ENCODE assay signal across 7 cellular contexts in the genomic region with DNA sequence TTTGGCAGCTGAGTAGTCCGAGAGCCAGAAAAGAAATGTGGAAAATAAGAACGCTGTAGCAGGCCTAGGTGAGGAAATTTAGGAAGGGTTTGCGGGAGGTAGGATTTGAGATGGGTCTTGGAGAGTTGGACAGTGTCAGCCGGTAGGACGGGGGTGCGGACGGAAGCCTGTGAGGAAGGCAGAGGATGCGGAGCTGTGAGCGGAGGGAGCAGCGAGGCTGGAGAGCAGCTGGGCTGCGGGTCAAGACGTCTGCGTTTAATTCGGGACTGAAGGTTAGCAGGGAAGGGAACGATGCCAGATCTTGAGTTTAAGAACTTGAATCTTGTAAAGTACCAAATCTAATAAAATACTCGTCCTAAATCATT. TPM values are rescaled to one million over a fixed set of nuclear protein-coding genes. Genes with fewer than 3 reads are reported as not detected.
DNase-seq lines count a peak whose midpoint lies in the region; ATAC-seq, FAIRE-seq and TF ChIP-seq lines count a peak whose summit lies in the region.
"Had no signal": no experiment of that assay in that cellular context is flagged by ENCODE, and none has a peak within 500 bp of the region (broad histone marks: within the 10 kb centered on the region; RNA-seq: fewer than 3 reads in every experiment).

No MANE protein-coding gene starts in this region.

- H3K36me3 Mint-ChIP-seq in T-cell, result peaks cover 12% of the 10 kb centered on the region

- peak overlapping the region; percentile 41 to 84 for H3K27ac Mint-ChIP-seq in T-cell

- dilution Hi-C loops in keratinocyte (cut with MboI; ENCODE audit: extremely low pct_ligation_motif_present, low sequenced_read_pairs), result no loop called here

- no peaks in the 10 kb centered on the region for H3K27me3 Mint-ChIP-seq in T-cell

- H3K4me3 ChIP-seq in AG04450 (ENCODE audit: low read depth, low read length) (peak overlapping the region; percentile 70), keratinocyte (ENCODE audit: control insufficient read depth in 2 of 3, extremely low read depth in 1 of 3, insufficient read depth in 2 of 3, low read depth in 1 of 3, low read length in 3 of 3) (peak overlapping the region; percentile 37 to 85 (median 65))

- peak overlapping the region; percentile 61 for H3K9ac ChIP-seq in keratinocyte (ENCODE audit: control insufficient read depth, extremely low read depth, insufficient read depth, low read length)

- POLR2A ChIA-PET in AG04450 (lab: Yijun Ruan, JAX) (interaction anchor here (0.6 to 1.0 kb wide), 4 partner anchors 8 to 154 kb away, joined by 3 to 12 read pairs (median 4); a partner anchor contains a TSS), T-cell (lab: Charles Lee) (interaction anchor here in 1 of 2 donors (1.1 kb wide), 1 partner anchor 150 kb away, joined by 3 read pairs; no protein-coding TSS in a partner anchor)

- peak overlapping the region; percentile 92 for H3K4me2 ChIP-seq in keratinocyte (ENCODE audit: control insufficient read depth, extremely low read depth, insufficient read depth, low read depth, low read length)

- peaks cover 2% of the 10 kb centered on the region for H4K20me1 ChIP-seq in keratinocyte (ENCODE audit: control insufficient read depth, extremely low read depth, insufficient read depth, low read length)

- peaks cover 12% of the 10 kb centered on the region for H3K4me1 ChIP-seq in keratinocyte (ENCODE audit: control insufficient read depth, extremely low read depth, insufficient read depth, low read length)
- H3K4me1 ChIP-seq: foreskin keratinocyte had no signal

- H3K9me1 ChIP-seq in keratinocyte (ENCODE audit: control insufficient read depth, extremely low read depth, insufficient read depth, low read length), result no peaks in the 10 kb centered on the region

- H3K9me3 Mint-ChIP-seq in T-cell, result no peaks in the 10 kb centered on the region

- TF ChIP-seq CTCF in AG04450 (IDR thresholded peaks at IDR 0.05; ENCODE audit: low read depth, low read length) (no peak), keratinocyte (optimal IDR thresholded peaks at IDR 0.05 in 1 of 3, IDR thresholded peaks at IDR 0.05 in 1 of 3, conservative IDR thresholded peaks at IDR 0.05 in 1 of 3; ENCODE audit: extremely low read depth in 1 of 3, insufficient read depth in 2 of 3, low read length in 3 of 3) (no peak)

- CTCF ChIA-PET in AG04450 (lab: Charles Lee), result interaction anchor here (1.1 to 5.5 kb wide), 3 partner anchors 21 to 79 kb away, joined by 4 to 43 read pairs (median 4); no protein-coding TSS in a partner anchor
- CTCF ChIA-PET in T-cell (lab: Charles Lee), result interaction anchor here (0.5 to 1.4 kb wide), 3 partner anchors 19 to 1051 kb away, joined by 3 to 5 read pairs (median 4); no protein-coding TSS in a partner anchor

- H3K4me3 Mint-ChIP-seq in T-cell, result peak overlapping the region; percentile 61 to 96 (median 65)

- ATAC-seq in T-cell (replicated peaks in 1 of 4) (no peak), GM19463 (IDR thresholded peaks at IDR 0.05; ENCODE audit: unreplicated experiment) (no peak), GM18867 (IDR thresholded peaks at IDR 0.05; ENCODE audit: unreplicated experiment) (no peak)

- H2AFZ ChIP-seq in keratinocyte (ENCODE audit: control insufficient read depth, low read length), result peak overlapping the region; percentile 42

- DNase-seq in AG04450 (ENCODE audit: low read depth, low spot score) (no peak), T-cell (no peak), keratinocyte (ENCODE audit: low read depth, low spot score) (no peak)
- no peak for DNase-seq in activated CD4-positive, alpha-beta T cell treated with anti-CD3 and anti-CD28 coated beads for 1 hour

- H3K4me1 Mint-ChIP-seq in T-cell, result peaks cover 14 to 21% (median 18%) of the 10 kb centered on the region in 3 donors

- no peak for FAIRE-seq in keratinocyte (lab: Jason Lieb, UNC)

- H3K9me3 ChIP-seq in AG04450 (ENCODE audit: control insufficient read depth, insufficient read depth, low read length) (no peaks in the 10 kb centered on the region; the same call in 1 of the 2 replicates), keratinocyte (ENCODE audit: control insufficient read depth, low read depth, low read length) (no peaks in the 10 kb centered on the region)

- peak overlapping the region; percentile 65 for H3K27ac ChIP-seq in AG04450 (ENCODE audit: low read depth, low read length)
- no peak overlapping the region for H3K27ac ChIP-seq in keratinocyte (ENCODE audit: control insufficient read depth, insufficient read depth, low read length)
- H3K27ac ChIP-seq: foreskin keratinocyte had no signal

- H3K79me2 ChIP-seq in keratinocyte (ENCODE audit: control insufficient read depth, insufficient read depth, low read length), result no peaks in the 10 kb centered on the region

- H3K36me3 ChIP-seq in keratinocyte (ENCODE audit: control insufficient read depth in 2 of 2, extremely low read depth in 1 of 2, insufficient read depth in 2 of 2, low read length in 2 of 2), result peaks cover 14 to 15% of the 10 kb centered on the region in 2 experiments

- H3K27me3 ChIP-seq in AG04450 (ENCODE audit: control insufficient read depth, insufficient read depth, low read length) (peaks cover 24% of the 10 kb centered on the region), keratinocyte (ENCODE audit: control insufficient read depth, extremely low read depth, insufficient read depth, low read length) (peaks cover 19% of the 10 kb centered on the region)

RNA-seq across cellular contexts. Expression of a gene that starts 0.7 kb away (rescaled TPM):
- 0.07 and 0.11 TPM in 2 replicates for polyA plus RNA-seq in AG04450 (2011; rRNA removed)
- polyA minus RNA-seq in AG04450 (2011; rRNA and poly(A)+ RNA removed), result not detected in 2 replicates
- total RNA-seq in T-cell, result 1 to 10 TPM in 2 of 5 donors, under 1 TPM in 3; 0.48 to 1.3 (median 0.92) TPM
- 0.04 to 0.05 TPM in 2 of 3 replicates, not detected in the other for polyA plus RNA-seq in keratinocyte
- 0.56 TPM for polyA plus RNA-seq in keratinocyte (2011; ENCODE audit: low read depth)
- polyA plus RNA-seq in keratinocyte (2011; cell fraction: cytosol; rRNA removed), result 0.05 TPM in 1 of 2 replicates, not detected in the other
- polyA plus RNA-seq in keratinocyte (2011; cell fraction: nucleus; rRNA removed), result 0.23 and 0.32 TPM in 2 replicates
- polyA plus RNA-seq in keratinocyte (2012; ENCODE audit: low replicate concordance), result 0.05 and 0.23 TPM in 2 replicates
- polyA minus RNA-seq in keratinocyte, result not detected in 3 replicates
- polyA minus RNA-seq in keratinocyte (2011; cell fraction: cytosol; rRNA and poly(A)+ RNA removed), result not detected
- polyA minus RNA-seq in keratinocyte (2011; cell fraction: nucleus; rRNA and poly(A)+ RNA removed), result not detected in 2 replicates

RNA-seq across cellular contexts. Expression of a gene that starts 20.2 kb away (rescaled TPM):
- polyA plus RNA-seq in AG04450 (2011; rRNA removed) (43.7 and 52.0 TPM in 2 replicates), keratinocyte (14.5 to 43.9 TPM (median 16.8 TPM) in 3 replicates)
- polyA minus RNA-seq in AG04450 (2011; rRNA and poly(A)+ RNA removed), result 49.2 and 58.5 TPM in 2 replicates
- 10 to 100 TPM; 57.9 to 95.4 (median 91.7) TPM for total RNA-seq in T-cell
- polyA plus RNA-seq in keratinocyte (2011; ENCODE audit: low read depth), result 15.6 TPM
- polyA plus RNA-seq in keratinocyte (2011; cell fraction: cytosol; rRNA removed), result 25.9 and 28.3 TPM in 2 replicates
- polyA plus RNA-seq in keratinocyte (2011; cell fraction: nucleus; rRNA removed), result 62.6 and 66.3 TPM in 2 replicates
- 26.6 and 28.8 TPM in 2 replicates for polyA plus RNA-seq in keratinocyte (2012; ENCODE audit: low replicate concordance)
- polyA minus RNA-seq in keratinocyte, result 23.0 to 75.8 TPM (median 23.5 TPM) in 3 replicates
- 19.8 TPM for polyA minus RNA-seq in keratinocyte (2011; cell fraction: cytosol; rRNA and poly(A)+ RNA removed)
- 15.9 and 26.8 TPM in 2 replicates for polyA minus RNA-seq in keratinocyte (2011; cell fraction: nucleus; rRNA and poly(A)+ RNA removed)

RNA-seq across cellular contexts. Expression of a gene that starts 28.6 kb away (rescaled TPM):
- polyA plus RNA-seq in AG04450 (2011; rRNA removed) (0.76 and 1.4 TPM in 2 replicates), keratinocyte (0.20 to 0.46 TPM (median 0.25 TPM) in 3 replicates)
- polyA minus RNA-seq in AG04450 (2011; rRNA and poly(A)+ RNA removed), result 1.4 and 2.5 TPM in 2 replicates
- total RNA-seq in T-cell, result 10 to 100 TPM; 18.7 to 72.2 (median 22.6) TPM
- polyA plus RNA-seq in keratinocyte (2011; ENCODE audit: low read depth), result 0.25 TPM
- 0.10 and 0.12 TPM in 2 replicates for polyA plus RNA-seq in keratinocyte (2011; cell fraction: cytosol; rRNA removed)
- polyA plus RNA-seq in keratinocyte (2011; cell fraction: nucleus; rRNA removed), result 1.1 and 1.2 TPM in 2 replicates
- polyA plus RNA-seq in keratinocyte (2012; ENCODE audit: low replicate concordance), result 0.50 and 0.66 TPM in 2 replicates
- 0.30 to 0.93 TPM (median 0.59 TPM) in 3 replicates for polyA minus RNA-seq in keratinocyte
- polyA minus RNA-seq in keratinocyte (2011; cell fraction: cytosol; rRNA and poly(A)+ RNA removed), result not detected
- polyA minus RNA-seq in keratinocyte (2011; cell fraction: nucleus; rRNA and poly(A)+ RNA removed), result 0.95 and 1.4 TPM in 2 replicates

RNA-seq across cellular contexts. Expression of a gene that starts 32.6 kb away (rescaled TPM):
- polyA plus RNA-seq in AG04450 (2011; rRNA removed), result 10.7 and 14.1 TPM in 2 replicates
- polyA minus RNA-seq in AG04450 (2011; rRNA and poly(A)+ RNA removed), result 8.2 and 10.9 TPM in 2 replicates
- 10 to 100 TPM; 35.6 to 79.1 (median 77.8) TPM for total RNA-seq in T-cell
- polyA plus RNA-seq in keratinocyte, result 24.1 to 47.3 TPM (median 25.0 TPM) in 3 replicates
- polyA plus RNA-seq in keratinocyte (2011; ENCODE audit: low read depth), result 8.5 TPM
- polyA plus RNA-seq in keratinocyte (2011; cell fraction: cytosol; rRNA removed), result 20.8 and 29.3 TPM in 2 replicates
- polyA plus RNA-seq in keratinocyte (2011; cell fraction: nucleus; rRNA removed), result 58.8 and 74.9 TPM in 2 replicates
- 20.8 and 30.9 TPM in 2 replicates for polyA plus RNA-seq in keratinocyte (2012; ENCODE audit: low replicate concordance)
- 28.2 to 54.5 TPM (median 34.5 TPM) in 3 replicates for polyA minus RNA-seq in keratinocyte
- polyA minus RNA-seq in keratinocyte (2011; cell fraction: cytosol; rRNA and poly(A)+ RNA removed), result 64.1 TPM
- polyA minus RNA-seq in keratinocyte (2011; cell fraction: nucleus; rRNA and poly(A)+ RNA removed), result 56.0 and 58.9 TPM in 2 replicates

RNA-seq across cellular contexts. Expression of a gene that starts 39.2 kb away (rescaled TPM):
- polyA plus RNA-seq in AG04450 (2011; rRNA removed) (14.3 and 21.1 TPM in 2 replicates), keratinocyte (3.6 to 18.7 TPM (median 6.1 TPM) in 3 replicates)
- 26.3 and 36.9 TPM in 2 replicates for polyA minus RNA-seq in AG04450 (2011; rRNA and poly(A)+ RNA removed)
- 1 to 10 TPM in 2 of 5 donors, under 1 TPM in 3; 0.69 to 2.4 (median 0.79) TPM for total RNA-seq in T-cell
- 0.82 TPM for polyA plus RNA-seq in keratinocyte (2011; ENCODE audit: low read depth)
- 7.1 and 12.7 TPM in 2 replicates for polyA plus RNA-seq in keratinocyte (2011; cell fraction: cytosol; rRNA removed)
- polyA plus RNA-seq in keratinocyte (2011; cell fraction: nucleus; rRNA removed), result 15.7 and 19.5 TPM in 2 replicates
- polyA plus RNA-seq in keratinocyte (2012; ENCODE audit: low replicate concordance), result 5.8 and 21.7 TPM in 2 replicates
- polyA minus RNA-seq in keratinocyte, result 9.7 to 64.5 TPM (median 12.2 TPM) in 3 replicates
- polyA minus RNA-seq in keratinocyte (2011; cell fraction: cytosol; rRNA and poly(A)+ RNA removed), result 20.1 TPM
- 16.4 and 16.9 TPM in 2 replicates for polyA minus RNA-seq in keratinocyte (2011; cell fraction: nucleus; rRNA and poly(A)+ RNA removed)
